Comparison of ENCODE assay signal across 7 cellular contexts in the genomic region with DNA sequence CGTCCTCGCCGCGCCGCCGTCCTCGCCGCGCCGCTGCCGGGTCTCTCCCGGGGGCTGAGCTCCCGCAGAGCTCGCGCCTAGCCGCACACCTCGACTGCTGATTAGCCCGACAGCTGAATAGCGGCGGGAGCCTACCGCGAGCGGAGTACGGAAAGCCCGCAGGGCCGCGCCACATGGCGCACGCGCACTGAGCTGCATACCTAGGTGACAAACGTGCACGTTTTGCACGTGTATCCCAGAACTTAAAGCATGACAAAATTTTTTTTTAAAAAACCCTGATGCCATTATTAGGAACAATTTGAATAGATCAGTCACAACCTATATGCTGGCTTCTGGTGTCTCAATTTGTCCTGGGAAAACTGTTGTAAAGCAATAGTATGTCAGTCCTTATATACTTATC. TPM values are rescaled to one million over a fixed set of nuclear protein-coding genes. Genes with fewer than 3 reads are reported as not detected.
DNase-seq lines count a peak whose midpoint lies in the region; ATAC-seq and TF ChIP-seq lines count a peak whose summit lies in the region.

Gene GOLGA8A (minus strand): TSS at position 122 of the 400 bp plus-strand sequence. CDS start 48,117 bp downstream, outside the sequence.

- DNase-seq in NCI-H526 treated with DMSO at 0.1 percent for 48 hours (lab: John Stamatoyannopoulos, UW) (peak; percentile 76), epithelial cell of esophagus (ENCODE audit: low read depth) (peak; percentile 69), mucosa of gallbladder (ENCODE audit: low spot score) (no peak)
- peak; percentile 54 for DNase-seq in activated CD8-positive, alpha-beta memory T cell treated with anti-CD3 and anti-CD28 coated beads, Interleukin-2, amount 50 U/mL, for 24 hours (ENCODE audit: extremely low read depth)
- peak; percentile 77 for DNase-seq in stimulated activated CD8-positive, alpha-beta memory T cell treated with anti-CD3 and anti-CD28 coated beads, Interleukin-4, amount 100 ng/mL, for 24 hours (ENCODE audit: low read depth)

- H3K4me3 ChIP-seq in epithelial cell of esophagus (ENCODE audit: low read length), result peak within 1 kb of the TSS; percentile 50

- ATAC-seq in GM18858 (IDR thresholded peaks at IDR 0.05; ENCODE audit: unreplicated experiment), result peak; percentile 80
- ATAC-seq in HG03135 (IDR thresholded peaks at IDR 0.05; ENCODE audit: unreplicated experiment), result peak; percentile 75

- TF ChIP-seq CTCF in epithelial cell of esophagus (IDR thresholded peaks at IDR 0.05; ENCODE audit: insufficient read depth, low read depth, low read length, missing control alignments), result no peak

RNA-seq across cellular contexts. Expression of gene GOLGA8A, which starts in this region (rescaled TPM):
- 47.3 TPM for total RNA-seq in mucosa of gallbladder
